ENCODE assay signal across 1 cellular context in the genomic region with DNA sequence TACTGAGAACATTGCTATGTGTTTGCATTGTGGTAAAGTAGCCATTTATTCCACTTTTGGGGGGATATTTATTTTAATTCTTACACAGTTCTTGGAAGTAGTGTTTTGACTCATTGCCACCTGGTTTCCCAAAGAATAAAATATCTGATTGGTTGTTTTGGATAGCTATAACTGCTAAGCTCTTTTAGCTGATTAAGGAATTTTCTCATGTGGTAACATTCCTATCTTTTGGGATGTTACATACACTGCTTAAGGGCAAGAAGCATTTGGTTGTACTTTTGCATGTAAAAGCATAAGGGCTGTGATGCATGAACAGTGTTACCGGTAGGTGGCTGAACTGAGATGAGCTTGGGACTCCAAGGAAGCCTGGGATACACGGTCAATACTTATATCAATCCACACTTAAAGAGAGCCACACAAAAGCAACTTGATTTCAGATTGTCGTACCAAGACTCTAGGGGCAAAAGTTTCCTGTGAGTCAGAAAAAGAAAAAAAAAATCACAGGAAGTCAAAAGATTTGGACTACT.
TF ChIP-seq lines count a peak whose summit lies in the region.

No MANE protein-coding gene starts in this region.

TF ChIP-seq in H1, 55 proteins besides CTCF, POLR2A, EP300 and RAD21:
- no peak for TF ChIP-seq KDM4A (IDR thresholded peaks at IDR 0.05; ENCODE audit: low read depth, low read length, severe bottlenecking)
- TF ChIP-seq RNF2 (IDR thresholded peaks at IDR 0.05; ENCODE audit: borderline replicate concordance, low read depth, low read length, missing control alignments, poor library complexity, severe bottlenecking), result no peak
- no peak for TF ChIP-seq NANOG (IDR thresholded peaks at IDR 0.05; ENCODE audit: insufficient read depth, low read depth, low read length, poor library complexity, severe bottlenecking)
